In genomic region chr7:873367-874002, GRCh38 we compare ENCODE assay signal across 1 cellular context.
TF ChIP-seq lines count a peak whose summit lies in the region.

No MANE protein-coding gene starts in this region.

TF ChIP-seq in HepG2, 621 proteins besides CTCF, POLR2A, EP300 and RAD21 (continued from another document and continues in another):
- TF ChIP-seq HNRNPH1 (optimal IDR thresholded peaks at IDR 0.05; ENCODE audit: low read depth, low read length): no peak
- TF ChIP-seq FOXA1 (IDR thresholded peaks at IDR 0.05): no peak
- TF ChIP-seq FOXA1 (CRISPR knock-in tag; IDR thresholded peaks at IDR 0.05): no peak
- peak; percentile 73; the same call in 1 of the 2 replicates for TF ChIP-seq ZNF276 (CRISPR knock-in tag; IDR thresholded peaks at IDR 0.05; ENCODE audit: low read depth)
- TF ChIP-seq ZNF891 (CRISPR knock-in tag; IDR thresholded peaks at IDR 0.05): no peak; the same call in 1 of the 2 replicates
- TF ChIP-seq ZNF816 (CRISPR knock-in tag; IDR thresholded peaks at IDR 0.05; ENCODE audit: borderline replicate concordance): no peak; the same call in 1 of the 2 replicates
- peak; percentile 62; the same call in 1 of the 2 replicates for TF ChIP-seq ZNF414 (CRISPR knock-in tag; IDR thresholded peaks at IDR 0.05)
- TF ChIP-seq SNAI1 (CRISPR knock-in tag; IDR thresholded peaks at IDR 0.05; ENCODE audit: borderline replicate concordance): no peak
- no peak for TF ChIP-seq SUZ12 (IDR thresholded peaks at IDR 0.05; ENCODE audit: low read depth, low read length)
- TF ChIP-seq SNAPC5 (CRISPR knock-in tag; IDR thresholded peaks at IDR 0.05; ENCODE audit: borderline replicate concordance): no peak
- 0 out of 2 replicates have a peak, but pooled peaks have one; percentile 75 for TF ChIP-seq KDM4B (CRISPR knock-in tag; IDR thresholded peaks at IDR 0.05)
- TF ChIP-seq FLYWCH1 (CRISPR knock-in tag; IDR thresholded peaks at IDR 0.05): no peak
- TF ChIP-seq ZNF354B (CRISPR knock-in tag; IDR thresholded peaks at IDR 0.05): no peak
- no peak for TF ChIP-seq CBX2 (IDR thresholded peaks at IDR 0.05; ENCODE audit: low read depth, low read length)
- no peak for TF ChIP-seq CBX2 (CRISPR knock-in tag; IDR thresholded peaks at IDR 0.05; ENCODE audit: low read depth)
- no peak for TF ChIP-seq RBAK (CRISPR knock-in tag; IDR thresholded peaks at IDR 0.05)
- 0 out of 2 replicates have a peak, but pooled peaks have one; percentile 30 for TF ChIP-seq CC2D1A (CRISPR knock-in tag; IDR thresholded peaks at IDR 0.05)
- no peak for TF ChIP-seq SNAPC4 (CRISPR knock-in tag; IDR thresholded peaks at IDR 0.05)
- TF ChIP-seq ADNP (CRISPR knock-in tag; IDR thresholded peaks at IDR 0.05): no peak
- TF ChIP-seq HCFC1 (IDR thresholded peaks at IDR 0.05; ENCODE audit: low read depth, low read length): no peak
- no peak for TF ChIP-seq SIN3B (IDR thresholded peaks at IDR 0.05; ENCODE audit: low read length)
- TF ChIP-seq ZFP37 (CRISPR knock-in tag; IDR thresholded peaks at IDR 0.05; ENCODE audit: borderline replicate concordance): peak; percentile 98
- TF ChIP-seq ZFP82 (CRISPR knock-in tag; IDR thresholded peaks at IDR 0.05; ENCODE audit: borderline replicate concordance): no peak
- no peak for TF ChIP-seq TRAFD1 (CRISPR knock-in tag; IDR thresholded peaks at IDR 0.05; ENCODE audit: borderline replicate concordance)
- TF ChIP-seq ZNF646 (CRISPR knock-in tag; IDR thresholded peaks at IDR 0.05): no peak
- peak; percentile 76 to 94 for TF ChIP-seq HMGXB4 (CRISPR knock-in tag; IDR thresholded peaks at IDR 0.05; ENCODE audit: borderline replicate concordance in 1 of 2, low read depth in 1 of 2)
- TF ChIP-seq UBTF (CRISPR knock-in tag; IDR thresholded peaks at IDR 0.05): no peak
- peak; percentile 99 for TF ChIP-seq ZNF607 (CRISPR knock-in tag; IDR thresholded peaks at IDR 0.05; ENCODE audit: borderline replicate concordance)
- TF ChIP-seq ZBTB8A (CRISPR knock-in tag; IDR thresholded peaks at IDR 0.05; ENCODE audit: borderline replicate concordance, low read depth): no peak
- TF ChIP-seq ZMYM2 (CRISPR knock-in tag; IDR thresholded peaks at IDR 0.05): no peak
- TF ChIP-seq SMYD3 (CRISPR knock-in tag; IDR thresholded peaks at IDR 0.05): peak; percentile 81
- no peak for TF ChIP-seq CSRNP2 (CRISPR knock-in tag; conservative IDR thresholded peaks at IDR 0.05; ENCODE audit: low read depth)
- TF ChIP-seq ZNF550 (CRISPR knock-in tag; IDR thresholded peaks at IDR 0.05; ENCODE audit: borderline replicate concordance): no peak
